ENCODE assay signal across 8 cellular contexts in the genomic region with DNA sequence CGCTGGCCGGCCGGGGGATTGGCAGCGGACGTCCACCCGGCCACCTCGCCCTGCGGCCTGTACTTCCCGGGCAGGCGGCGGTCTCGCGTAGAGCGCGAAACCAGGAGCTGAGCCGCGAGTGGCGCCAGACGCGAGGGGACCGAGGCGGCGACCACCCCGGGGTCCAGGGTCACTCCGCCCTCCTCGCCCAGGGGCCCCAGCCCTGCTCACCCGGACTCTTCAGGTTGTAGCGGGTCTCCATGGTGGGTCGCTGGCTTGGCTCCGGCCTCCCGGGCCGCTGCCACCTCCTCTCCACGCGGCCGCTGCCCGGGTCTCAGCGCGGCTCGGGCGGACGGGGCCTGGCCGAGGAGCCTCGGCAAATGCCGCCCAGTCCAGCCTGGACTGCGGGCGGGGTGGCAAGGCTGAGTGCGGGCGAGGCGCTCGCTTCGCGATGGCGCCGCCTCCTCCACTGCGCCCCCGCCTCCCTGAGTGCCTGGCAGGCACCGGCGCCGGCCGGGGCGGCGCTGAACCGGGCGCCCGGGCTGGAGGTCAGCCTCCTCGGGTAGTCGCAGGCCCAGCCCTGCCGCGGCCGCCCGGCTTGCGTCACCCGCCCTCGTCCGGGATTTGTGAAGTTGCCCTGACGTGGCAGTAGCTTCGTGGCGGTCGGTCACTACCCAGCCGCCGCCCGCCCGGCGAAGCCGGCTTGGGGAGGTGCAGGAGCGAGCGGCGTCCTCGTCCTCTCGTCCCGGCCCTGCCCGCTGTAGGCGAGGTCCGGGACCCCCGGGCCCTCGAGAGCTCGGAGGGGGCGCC. TPM values are rescaled to one million over a fixed set of nuclear protein-coding genes. Genes with fewer than 3 reads are reported as not detected.
DNase-seq lines count a peak whose midpoint lies in the region; ATAC-seq and TF ChIP-seq lines count a peak whose summit lies in the region.

TSS of gene UBE2J1 (minus strand) at position 394 of the 789 bp plus-strand sequence. CDS start at position 241, 153 bp downstream.

- H3K9ac ChIP-seq in neural cell (ENCODE audit: low read length), result peak within 1 kb of the TSS; percentile 93

- peak; percentile 63 for DNase-seq in COLO829 (ENCODE audit: low spot score)
- peak; percentile 88 for DNase-seq in HT-29 (ENCODE audit: low spot score)
- peak; percentile 82 for DNase-seq in RWPE1 (ENCODE audit: low spot score)
- peak; percentile 71 for DNase-seq in activated gamma-delta T cell (lab: John Stamatoyannopoulos, UW)
- DNase-seq in fibroblast of the conjunctiva (ENCODE audit: low read depth), result peak; percentile 88
- peak; percentile 80 to 81 for DNase-seq in stimulated activated naive CD8-positive, alpha-beta T cell treated with anti-CD3 and anti-CD28 coated beads, Interleukin-15, amount 100 ng/mL, for 72 hours

- peak within 1 kb of the TSS; percentile 86 for H2AFZ ChIP-seq in neural cell (ENCODE audit: low read depth, low read length)

- H3K27me3 Mint-ChIP-seq in stimulated activated naive CD8-positive, alpha-beta T cell treated with anti-CD3 and anti-CD28 coated beads, Interleukin-15, amount 100 ng/mL, for 72 hours, result no peaks in the 10 kb centered on the region

- H3K4me2 ChIP-seq in neural cell (ENCODE audit: low read length), result peak within 1 kb of the TSS; percentile 87

- H3K79me2 ChIP-seq in neural cell (replicated peaks; ENCODE audit: insufficient read depth, low read length), result peaks cover 54% of the 10 kb centered on the region

- TF ChIP-seq CTCF in RWPE1 (conservative IDR thresholded peaks at IDR 0.05; ENCODE audit: low read depth) (no peak), neural cell (IDR thresholded peaks at IDR 0.05; ENCODE audit: poor library complexity, severe bottlenecking) (peak; percentile 20)

- H3K4me3 ChIP-seq in neural cell (ENCODE audit: low read length), result peak within 1 kb of the TSS; percentile 91

- no peaks in the 10 kb centered on the region for H3K9me2 ChIP-seq in neural cell (ENCODE audit: insufficient read depth, low read length)

- no peaks in the 10 kb centered on the region for H3K27me3 ChIP-seq in neural cell (ENCODE audit: insufficient read depth, low read depth, low read length)

- peak within 1 kb of the TSS; percentile 75 for H3K27ac ChIP-seq in RWPE1
- H3K27ac ChIP-seq in neural cell (ENCODE audit: low read length), result peak within 1 kb of the TSS; percentile 85

- peak within 1 kb of the TSS; percentile 97 to 99 for H3K27ac Mint-ChIP-seq in stimulated activated naive CD8-positive, alpha-beta T cell treated with anti-CD3 and anti-CD28 coated beads, Interleukin-15, amount 100 ng/mL, for 72 hours

- POLR2A ChIA-PET in RWPE1 (lab: Yijun Ruan, JAX; ENCODE audit: low non-redundant PET), result no interaction called here

- H3K9me3 Mint-ChIP-seq in stimulated activated naive CD8-positive, alpha-beta T cell treated with anti-CD3 and anti-CD28 coated beads, Interleukin-15, amount 100 ng/mL, for 72 hours, result peaks cover 0 to 4% of the 10 kb centered on the region in 2 donors

- H3F3A ChIP-seq in neural cell (ENCODE audit: insufficient read depth, low read length, poor library complexity, severe bottlenecking), result no peaks in the 10 kb centered on the region

- no peaks in the 10 kb centered on the region for H3K36me3 ChIP-seq in neural cell (ENCODE audit: insufficient read depth, low read length)

- ATAC-seq in GM19455 (IDR thresholded peaks at IDR 0.05; ENCODE audit: unreplicated experiment), result peak; percentile 42
- peak; percentile 87 for ATAC-seq in stimulated activated naive CD8-positive, alpha-beta T cell treated with anti-CD3 and anti-CD28 coated beads, Interleukin-15, amount 100 ng/mL, for 72 hours

- H3K4me1 Mint-ChIP-seq in stimulated activated naive CD8-positive, alpha-beta T cell treated with anti-CD3 and anti-CD28 coated beads, Interleukin-15, amount 100 ng/mL, for 72 hours, result peaks cover 74% of the 10 kb centered on the region

- no peaks in the 10 kb centered on the region for H4K20me1 ChIP-seq in neural cell (ENCODE audit: insufficient read depth)

- CTCF ChIA-PET in RWPE1 (lab: Yijun Ruan, JAX), result interaction anchor here (0.5 to 1.0 kb wide), 2 partner anchors 20 to 110 kb away, joined by 3 to 4 read pairs; no protein-coding TSS in a partner anchor

- TF ChIP-seq EP300 in neural cell (conservative IDR thresholded peaks at IDR 0.05; ENCODE audit: poor library complexity, severe bottlenecking), result peak; percentile 14

- TF ChIP-seq RAD21 in neural cell (conservative IDR thresholded peaks at IDR 0.05), result no peak

- no peaks in the 10 kb centered on the region for H3K9me3 ChIP-seq in neural cell (ENCODE audit: low read length)

- peak within 1 kb of the TSS; percentile 94 to 98 for H3K4me3 Mint-ChIP-seq in stimulated activated naive CD8-positive, alpha-beta T cell treated with anti-CD3 and anti-CD28 coated beads, Interleukin-15, amount 100 ng/mL, for 72 hours

TF ChIP-seq in neural cell, 6 proteins besides CTCF, POLR2A, EP300 and RAD21:
- TF ChIP-seq TAF1 (IDR thresholded peaks at IDR 0.05; ENCODE audit: low read depth) (peak; percentile 80), POLR2AphosphoS5 (IDR thresholded peaks at IDR 0.05) (peak; percentile 48), MXI1 (conservative IDR thresholded peaks at IDR 0.05; ENCODE audit: poor library complexity, severe bottlenecking) (peak; percentile 57), EZH2 (IDR thresholded peaks at IDR 0.05; ENCODE audit: borderline replicate concordance, insufficient read depth, low read length, poor library complexity, severe bottlenecking) (no peak), SMC3 (conservative IDR thresholded peaks at IDR 0.05; ENCODE audit: poor library complexity) (peak; percentile 14)
- TF ChIP-seq, protein P1, sequence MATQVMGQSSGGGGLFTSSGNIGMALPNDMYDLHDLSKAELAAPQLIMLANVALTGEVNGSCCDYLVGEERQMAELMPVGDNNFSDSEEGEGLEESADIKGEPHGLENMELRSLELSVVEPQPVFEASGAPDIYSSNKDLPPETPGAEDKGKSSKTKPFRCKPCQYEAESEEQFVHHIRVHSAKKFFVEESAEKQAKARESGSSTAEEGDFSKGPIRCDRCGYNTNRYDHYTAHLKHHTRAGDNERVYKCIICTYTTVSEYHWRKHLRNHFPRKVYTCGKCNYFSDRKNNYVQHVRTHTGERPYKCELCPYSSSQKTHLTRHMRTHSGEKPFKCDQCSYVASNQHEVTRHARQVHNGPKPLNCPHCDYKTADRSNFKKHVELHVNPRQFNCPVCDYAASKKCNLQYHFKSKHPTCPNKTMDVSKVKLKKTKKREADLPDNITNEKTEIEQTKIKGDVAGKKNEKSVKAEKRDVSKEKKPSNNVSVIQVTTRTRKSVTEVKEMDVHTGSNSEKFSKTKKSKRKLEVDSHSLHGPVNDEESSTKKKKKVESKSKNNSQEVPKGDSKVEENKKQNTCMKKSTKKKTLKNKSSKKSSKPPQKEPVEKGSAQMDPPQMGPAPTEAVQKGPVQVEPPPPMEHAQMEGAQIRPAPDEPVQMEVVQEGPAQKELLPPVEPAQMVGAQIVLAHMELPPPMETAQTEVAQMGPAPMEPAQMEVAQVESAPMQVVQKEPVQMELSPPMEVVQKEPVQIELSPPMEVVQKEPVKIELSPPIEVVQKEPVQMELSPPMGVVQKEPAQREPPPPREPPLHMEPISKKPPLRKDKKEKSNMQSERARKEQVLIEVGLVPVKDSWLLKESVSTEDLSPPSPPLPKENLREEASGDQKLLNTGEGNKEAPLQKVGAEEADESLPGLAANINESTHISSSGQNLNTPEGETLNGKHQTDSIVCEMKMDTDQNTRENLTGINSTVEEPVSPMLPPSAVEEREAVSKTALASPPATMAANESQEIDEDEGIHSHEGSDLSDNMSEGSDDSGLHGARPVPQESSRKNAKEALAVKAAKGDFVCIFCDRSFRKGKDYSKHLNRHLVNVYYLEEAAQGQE (IDR thresholded peaks at IDR 0.05; ENCODE audit: borderline replicate concordance), result peak; percentile 37
TF ChIP-seq in neural cell: peak in this region for 5.

RNA-seq across cellular contexts. Expression of gene UBE2J1, which starts in this region (rescaled TPM):
- 19.9 and 22.1 TPM in 2 replicates for total RNA-seq in HT-29 (2014; rRNA removed; shearing (Covaris generic))
- 44.9 and 47.2 TPM in 2 replicates for polyA plus RNA-seq in neural cell
- polyA minus RNA-seq in neural cell, result 50.6 and 53.5 TPM in 2 replicates

Comparison
In these comparisons a context has a peak if more than half of its experiments do, and no peak if none do; other contexts are left out.
1. Peak in every context shown above with its lines: DNase-seq, ATAC-seq, H3K4me3 ChIP-seq and H3K27ac ChIP-seq.